In genomic region chr1:88612299-88612698, GRCh38 we compare ENCODE assay signal across 17 cellular contexts.
"Had no signal": no experiment of that assay in that cellular context is flagged by ENCODE, and none has a peak within 500 bp of the region (broad histone marks: within the 10 kb centered on the region; RNA-seq: fewer than 3 reads in every experiment).

No MANE protein-coding gene starts in this region.

- ATAC-seq: activated T-cell treated with anti-CD3 and anti-CD28 coated beads, Interleukin-2, amount 50 U/mL, for 72 hours; left lobe of liver; pancreas; stimulated activated naive CD8-positive, alpha-beta T cell treated with anti-CD3 and anti-CD28 coated beads, Interleukin-15, amount 100 ng/mL, for 72 hours had no signal

- H3K9me3 ChIP-seq: esophagus muscularis mucosa, pancreas, thoracic aorta had no signal

- H3K36me3 ChIP-seq: esophagus muscularis mucosa, pancreas, thoracic aorta had no signal

- H3K27ac ChIP-seq: esophagus muscularis mucosa, pancreas, thoracic aorta, VCaP had no signal

- H3K27me3 ChIP-seq: esophagus muscularis mucosa, pancreas had no signal

- H3K4me1 ChIP-seq: esophagus muscularis mucosa, pancreas had no signal

- H3K4me3 ChIP-seq: esophagus muscularis mucosa, pancreas, thoracic aorta had no signal

- DNase-seq: activated CD4-positive, alpha-beta memory T cell treated with anti-CD3 and anti-CD28 coated beads, Interleukin-2, amount 10 ng/mL, durations not matched to agents 7 days and 5 days; activated CD8-positive, alpha-beta memory T cell treated with anti-CD3 and anti-CD28 coated beads, Interleukin-2, amount 50 U/mL, for 4 hours; activated gamma-delta T cell treated with Interleukin-2 at 50 U/mL for 16 hours; activated naive CD8-positive, alpha-beta T cell treated with anti-CD3 and anti-CD28 coated beads for 36 hours; activated T-cell treated with anti-CD3 and anti-CD28 coated beads, Interleukin-2, amount 50 U/mL, for 72 hours; anterior cingulate cortex; cerebellar nuclear complex; dermis blood vessel endothelial cell; glutamatergic neuron; pancreas; stimulated activated CD4-positive, alpha-beta T cell treated with anti-CD3 and anti-CD28 coated beads, Interleukin-15, amount 100 ng/mL, for 24 hours; stimulated activated CD4-positive, alpha-beta T cell treated with anti-CD3 and anti-CD28 coated beads, Interleukin-4, amount 100 ng/mL, for 24 hours; stimulated activated naive CD8-positive, alpha-beta T cell treated with anti-CD3 and anti-CD28 coated beads, Interleukin-15, amount 100 ng/mL, for 72 hours had no signal
